In genomic region chr20:3744806-3745685, GRCh38 we compare ENCODE assay signal across 8 cellular contexts.
DNase-seq lines count a peak whose midpoint lies in the region; ATAC-seq and TF ChIP-seq lines count a peak whose summit lies in the region.

No MANE protein-coding gene starts in this region.

- ATAC-seq in SK-N-SH treated with all-trans-retinoic acid at 6 μM for 48 hours = peak; percentile 57
- ATAC-seq in GM21576 (IDR thresholded peaks at IDR 0.05; ENCODE audit: unreplicated experiment) = no peak

- peak overlapping the region; percentile 62 for H3K4me3 Mint-ChIP-seq in activated naive CD8-positive, alpha-beta T cell

- H3K27me3 Mint-ChIP-seq in activated naive CD8-positive, alpha-beta T cell = peaks cover 5% of the 10 kb centered on the region

- H3K9me3 ChIP-seq in iPS-18a (ENCODE audit: control insufficient read depth, low read depth, low read length) = no peaks in the 10 kb centered on the region

- H3K36me3 ChIP-seq in iPS-18a (ENCODE audit: control insufficient read depth, low read depth, low read length) = no peaks in the 10 kb centered on the region

- no peak overlapping the region for H3K27ac ChIP-seq in iPS-18a (ENCODE audit: low read length)

- H3K36me3 Mint-ChIP-seq in activated naive CD8-positive, alpha-beta T cell = no peaks in the 10 kb centered on the region

- H3K27ac Mint-ChIP-seq in activated naive CD8-positive, alpha-beta T cell = no peak overlapping the region

- H3K4me1 Mint-ChIP-seq in activated naive CD8-positive, alpha-beta T cell (ENCODE audit: low read depth) = peaks cover 12% of the 10 kb centered on the region

- peaks cover 35% of the 10 kb centered on the region for H3K27me3 ChIP-seq in iPS-18a (ENCODE audit: control insufficient read depth, insufficient read depth, low read length)

- H3K4me1 ChIP-seq in iPS-18a (ENCODE audit: control insufficient read depth, low read depth, low read length) = peaks cover 6% of the 10 kb centered on the region

- no peak overlapping the region for H3K9ac ChIP-seq in iPS-18a (ENCODE audit: low read length)

- H3K4me3 ChIP-seq in iPS-18a (ENCODE audit: low read length) = peak overlapping the region; percentile 63

- H3K9me3 Mint-ChIP-seq in activated naive CD8-positive, alpha-beta T cell (ENCODE audit: low read depth) = no peaks in the 10 kb centered on the region

- DNase-seq in activated gamma-delta T cell treated with Interleukin-2 at 50 U/mL for 16 hours (peak; percentile 49), activated gamma-delta T cell (lab: John Stamatoyannopoulos, UW) (no peak), NCI-H446 treated with DMSO at 0.1 percent for 48 hours (lab: John Stamatoyannopoulos, UW) (no peak)
- DNase-seq in stimulated activated CD4-positive, alpha-beta T cell treated with anti-CD3 and anti-CD28 coated beads, TNF-alpha, amount 100 ng/mL, for 1 hour (ENCODE audit: low read depth in 3 of 3, low spot score in 1 of 3) = peak; percentile 42 to 57 (median 47)

TF ChIP-seq in SK-N-SH treated with all-trans-retinoic acid at 6 μM for 48 hours, 23 proteins besides CTCF, POLR2A, EP300 and RAD21:
- TF ChIP-seq CSRNP3 (CRISPR knock-in tag; IDR thresholded peaks at IDR 0.05) (no peak), RARB (CRISPR knock-in tag; IDR thresholded peaks at IDR 0.05) (no peak), TCF4 (CRISPR knock-in tag; IDR thresholded peaks at IDR 0.05; ENCODE audit: borderline replicate concordance) (no peak), SNAI2 (CRISPR knock-in tag; IDR thresholded peaks at IDR 0.05) (no peak), BACH2 (CRISPR knock-in tag; IDR thresholded peaks at IDR 0.05; ENCODE audit: borderline replicate concordance) (no peak), ZFP3 (CRISPR knock-in tag; IDR thresholded peaks at IDR 0.05) (no peak), ZNF70 (CRISPR knock-in tag; IDR thresholded peaks at IDR 0.05) (no peak), PPARA (CRISPR knock-in tag; IDR thresholded peaks at IDR 0.05; ENCODE audit: borderline replicate concordance) (no peak), ISL1 (CRISPR knock-in tag; IDR thresholded peaks at IDR 0.05) (no peak), ESRRG (CRISPR knock-in tag; IDR thresholded peaks at IDR 0.05) (no peak), ARNTL (CRISPR knock-in tag; IDR thresholded peaks at IDR 0.05; ENCODE audit: borderline replicate concordance, low read depth) (no peak)
- TF ChIP-seq, protein P1, sequence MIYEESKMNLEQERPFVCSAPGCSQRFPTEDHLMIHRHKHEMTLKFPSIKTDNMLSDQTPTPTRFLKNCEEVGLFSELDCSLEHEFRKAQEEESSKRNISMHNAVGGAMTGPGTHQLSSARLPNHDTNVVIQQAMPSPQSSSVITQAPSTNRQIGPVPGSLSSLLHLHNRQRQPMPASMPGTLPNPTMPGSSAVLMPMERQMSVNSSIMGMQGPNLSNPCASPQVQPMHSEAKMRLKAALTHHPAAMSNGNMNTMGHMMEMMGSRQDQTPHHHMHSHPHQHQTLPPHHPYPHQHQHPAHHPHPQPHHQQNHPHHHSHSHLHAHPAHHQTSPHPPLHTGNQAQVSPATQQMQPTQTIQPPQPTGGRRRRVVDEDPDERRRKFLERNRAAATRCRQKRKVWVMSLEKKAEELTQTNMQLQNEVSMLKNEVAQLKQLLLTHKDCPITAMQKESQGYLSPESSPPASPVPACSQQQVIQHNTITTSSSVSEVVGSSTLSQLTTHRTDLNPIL (CRISPR knock-in tag; IDR thresholded peaks at IDR 0.05; ENCODE audit: low read depth) = no peak
- TF ChIP-seq, protein P2, sequence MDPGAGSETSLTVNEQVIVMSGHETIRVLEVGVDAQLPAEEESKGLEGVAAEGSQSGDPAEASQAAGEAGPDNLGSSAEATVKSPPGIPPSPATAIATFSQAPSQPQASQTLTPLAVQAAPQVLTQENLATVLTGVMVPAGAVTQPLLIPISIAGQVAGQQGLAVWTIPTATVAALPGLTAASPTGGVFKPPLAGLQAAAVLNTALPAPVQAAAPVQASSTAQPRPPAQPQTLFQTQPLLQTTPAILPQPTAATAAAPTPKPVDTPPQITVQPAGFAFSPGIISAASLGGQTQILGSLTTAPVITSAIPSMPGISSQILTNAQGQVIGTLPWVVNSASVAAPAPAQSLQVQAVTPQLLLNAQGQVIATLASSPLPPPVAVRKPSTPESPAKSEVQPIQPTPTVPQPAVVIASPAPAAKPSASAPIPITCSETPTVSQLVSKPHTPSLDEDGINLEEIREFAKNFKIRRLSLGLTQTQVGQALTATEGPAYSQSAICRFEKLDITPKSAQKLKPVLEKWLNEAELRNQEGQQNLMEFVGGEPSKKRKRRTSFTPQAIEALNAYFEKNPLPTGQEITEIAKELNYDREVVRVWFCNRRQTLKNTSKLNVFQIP (CRISPR knock-in tag; IDR thresholded peaks at IDR 0.05; ENCODE audit: borderline replicate concordance, low read depth) = no peak

Comparison
In these comparisons a context has a peak if more than half of its experiments do, and no peak if none do; other contexts are left out.
1. DNase-seq: peak in activated gamma-delta T cell treated with Interleukin-2 at 50 U/mL for 16 hours (single experiment) and stimulated activated CD4-positive, alpha-beta T cell treated with anti-CD3 and anti-CD28 coated beads, TNF-alpha, amount 100 ng/mL, for 1 hour (3 of 3); none in activated gamma-delta T cell (single experiment) and NCI-H446 treated with DMSO at 0.1 percent for 48 hours (single experiment).